Comparison of ENCODE assay signal across 8 cellular contexts in the genomic region with DNA sequence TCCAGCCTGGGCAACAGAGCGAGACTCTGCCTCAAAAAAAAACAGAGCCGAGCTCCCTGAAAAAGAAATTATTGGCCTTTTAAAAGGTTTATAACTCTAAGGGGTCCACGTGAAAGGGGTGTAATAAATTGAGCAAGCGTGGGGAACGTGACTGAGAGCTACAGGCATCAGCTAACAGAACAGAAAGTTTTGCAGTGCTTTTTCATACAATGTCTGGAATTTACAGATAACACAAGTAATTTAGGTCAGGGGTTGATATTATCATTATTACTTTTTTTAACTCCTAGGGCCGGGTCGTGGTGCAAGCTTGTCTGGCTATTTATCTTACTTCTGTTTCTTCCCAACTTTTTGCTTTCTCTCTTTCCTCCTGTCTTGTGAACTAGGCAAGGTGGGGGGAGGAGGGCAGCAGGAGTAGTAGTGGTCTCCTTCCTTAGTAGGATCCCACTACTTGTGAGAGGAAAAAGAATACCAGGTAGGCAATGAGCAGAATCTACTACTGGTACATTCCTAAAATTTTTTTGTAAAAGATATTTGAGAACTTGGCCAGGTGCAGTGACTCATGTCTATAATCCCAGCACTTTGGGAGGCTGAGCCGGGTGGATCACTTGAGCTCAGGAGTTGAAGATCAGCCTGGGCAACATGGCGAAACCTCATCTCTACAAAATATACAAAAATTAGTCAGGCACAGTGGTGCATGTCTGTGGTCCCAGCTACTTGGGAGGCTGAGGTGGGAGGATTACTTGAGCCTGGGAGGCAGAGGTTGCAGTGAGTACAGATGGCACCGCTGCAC.
DNase-seq lines count a peak whose midpoint lies in the region; ATAC-seq, FAIRE-seq and TF ChIP-seq lines count a peak whose summit lies in the region.
"Not testable (repeated sequence)": the region's sequence is repeated elsewhere in the genome, so short reads cannot be mapped to it uniquely, and the experiment has no call there.

No MANE protein-coding gene starts in this region.

- H3K9me3 Mint-ChIP-seq in GM23338 = not testable (repeated sequence)

- not testable (repeated sequence) for H3K14ac ChIP-seq in trophoblast cell (ENCODE audit: low read length)

- H3K27ac Mint-ChIP-seq in GM23338 = peak overlapping the region; percentile 45; the same call in 1 of the 2 replicates

- H3K4me1 Mint-ChIP-seq in GM23338 = not testable (repeated sequence)

- not testable (repeated sequence) for H3K4me3 Mint-ChIP-seq in GM23338

- not testable (repeated sequence) for H4K20me1 ChIP-seq in GM23338 (replicated peaks; ENCODE audit: insufficient read depth); keratinocyte (ENCODE audit: control insufficient read depth, extremely low read depth, insufficient read depth, low read length)

- not testable (repeated sequence) for H3K9ac ChIP-seq in keratinocyte (ENCODE audit: control insufficient read depth, extremely low read depth, insufficient read depth, low read length); trophoblast cell (ENCODE audit: low read length)

- H3K79me2 ChIP-seq in GM23338 (replicated peaks; ENCODE audit: insufficient read depth); keratinocyte (ENCODE audit: control insufficient read depth, insufficient read depth, low read length); trophoblast cell (ENCODE audit: control insufficient read depth, insufficient read depth, low read length, poor library complexity): not testable (repeated sequence)

- H4K12ac ChIP-seq in trophoblast cell (ENCODE audit: low read depth, low read length) = not testable (repeated sequence)

- H4K91ac ChIP-seq in trophoblast cell (ENCODE audit: low read depth, low read length) = not testable (repeated sequence)

- not testable (repeated sequence) for H3K36me3 Mint-ChIP-seq in GM23338 (ENCODE audit: low read depth)

- not testable (repeated sequence) for H3K18ac ChIP-seq in trophoblast cell (ENCODE audit: low read length)

- not testable (repeated sequence) for H2AK5ac ChIP-seq in trophoblast cell (ENCODE audit: low read length)

- TF ChIP-seq CTCF in GM23338 (conservative IDR thresholded peaks at IDR 0.05; ENCODE audit: low read depth in 2 of 2); RWPE2 (IDR thresholded peaks at IDR 0.05; ENCODE audit: poor library complexity, severe bottlenecking); epithelial cell of esophagus (IDR thresholded peaks at IDR 0.05; ENCODE audit: insufficient read depth, low read depth, low read length, missing control alignments); keratinocyte (optimal IDR thresholded peaks at IDR 0.05 in 1 of 3, IDR thresholded peaks at IDR 0.05 in 1 of 3, conservative IDR thresholded peaks at IDR 0.05 in 1 of 3; ENCODE audit: extremely low read depth in 1 of 3, insufficient read depth in 2 of 3, low read length in 3 of 3): not testable (repeated sequence)

- not testable (repeated sequence) for H3K27ac ChIP-seq in GM23338 (ENCODE audit: low read depth); keratinocyte (ENCODE audit: control insufficient read depth, insufficient read depth, low read length)
- H3K27ac ChIP-seq in RWPE2 (ENCODE audit: poor library complexity, severe bottlenecking) = peak overlapping the region; percentile 79
- H3K27ac ChIP-seq in trophoblast cell (ENCODE audit: low read depth, low read length) = peak overlapping the region; percentile 34

- not testable (repeated sequence) for H2BK120ac ChIP-seq in trophoblast cell (ENCODE audit: insufficient read depth, low read length, poor library complexity)

- not testable (repeated sequence) for H3K9me1 ChIP-seq in keratinocyte (ENCODE audit: control insufficient read depth, extremely low read depth, insufficient read depth, low read length)

- H3K4me2 ChIP-seq in GM23338; trophoblast cell (ENCODE audit: low read length): not testable (repeated sequence)
- H3K4me2 ChIP-seq in keratinocyte (ENCODE audit: control insufficient read depth, extremely low read depth, insufficient read depth, low read depth, low read length) = peak overlapping the region; percentile 51

- H3K23ac ChIP-seq in trophoblast cell (ENCODE audit: low read length) = not testable (repeated sequence)

- dilution Hi-C loops in keratinocyte (cut with MboI; ENCODE audit: extremely low pct_ligation_motif_present, low sequenced_read_pairs) = not testable (repeated sequence)

- not testable (repeated sequence) for DNase-seq in GM23338 (ENCODE audit: low spot score); RWPE2 (ENCODE audit: low spot score); keratinocyte (ENCODE audit: low read depth, low spot score)
- DNase-seq in NCI-H226 = peak; percentile 20
- DNase-seq in amniotic epithelial cell (ENCODE audit: low read depth) = peak; percentile 33
- peak; percentile 50 for DNase-seq in epithelial cell of esophagus (ENCODE audit: low read depth)
- DNase-seq in trophoblast cell = peak; percentile 79 to 81
- peak; percentile 44 for DNase-seq in urothelium cell line (ENCODE audit: low spot score)

- H3K27me3 Mint-ChIP-seq in GM23338 (ENCODE audit: insufficient read depth, low read depth, poor library complexity) = not testable (repeated sequence)

- H2AFZ ChIP-seq in GM23338 = 0 out of 2 replicates have a peak overlapping the region, but pooled peaks have one; percentile 18
- not testable (repeated sequence) for H2AFZ ChIP-seq in keratinocyte (ENCODE audit: control insufficient read depth, low read length); trophoblast cell (ENCODE audit: insufficient read depth, low read length, poor library complexity)

- not testable (repeated sequence) for H3K9me2 ChIP-seq in GM23338 (ENCODE audit: insufficient read depth)

- H3K4me3 ChIP-seq in GM23338; RWPE2 (ENCODE audit: severe bottlenecking); epithelial cell of esophagus (ENCODE audit: low read length); trophoblast cell (ENCODE audit: low read depth, low read length): not testable (repeated sequence)
- H3K4me3 ChIP-seq in keratinocyte (ENCODE audit: control insufficient read depth in 2 of 3, extremely low read depth in 1 of 3, insufficient read depth in 2 of 3, low read depth in 1 of 3, low read length in 3 of 3) = peak overlapping the region in 1 of 3 experiments; percentile 34

- not testable (repeated sequence) for H2BK12ac ChIP-seq in trophoblast cell (ENCODE audit: low read length)

- not testable (repeated sequence) for H3K9me3 ChIP-seq in RWPE2 (ENCODE audit: severe bottlenecking); keratinocyte (ENCODE audit: control insufficient read depth, low read depth, low read length); trophoblast cell (ENCODE audit: insufficient read depth, low read depth, low read length)

- not testable (repeated sequence) for H3K79me1 ChIP-seq in trophoblast cell (ENCODE audit: low read length)

- not testable (repeated sequence) for H2BK5ac ChIP-seq in trophoblast cell (ENCODE audit: low read depth, low read length, poor library complexity)

- not testable (repeated sequence) for H3K4me1 ChIP-seq in GM23338 (ENCODE audit: insufficient read depth); keratinocyte (ENCODE audit: control insufficient read depth, extremely low read depth, insufficient read depth, low read length); trophoblast cell (ENCODE audit: control insufficient read depth in 1 of 2, insufficient read depth in 2 of 2, low read length in 2 of 2)
- peaks cover 11% of the 10 kb centered on the region for H3K4me1 ChIP-seq in RWPE2 (ENCODE audit: insufficient read depth, poor library complexity, severe bottlenecking)

- H3K36me3 ChIP-seq in GM23338 (ENCODE audit: insufficient read depth); RWPE2 (ENCODE audit: low read depth); keratinocyte (ENCODE audit: control insufficient read depth in 2 of 2, extremely low read depth in 1 of 2, insufficient read depth in 2 of 2, low read length in 2 of 2); trophoblast cell (ENCODE audit: control insufficient read depth in 1 of 2, insufficient read depth in 2 of 2, low read length in 2 of 2): not testable (repeated sequence)

- FAIRE-seq in keratinocyte (lab: Jason Lieb, UNC) = peak; percentile 20
- FAIRE-seq in urothelium cell line (lab: Jason Lieb, UNC) = not testable (repeated sequence)

- not testable (repeated sequence) for ATAC-seq in GM23338
- ATAC-seq in RWPE2 (ENCODE audit: low read depth) = peak; percentile 95

- not testable (repeated sequence) for H3K4ac ChIP-seq in trophoblast cell (ENCODE audit: low read depth, low read length)

- not testable (repeated sequence) for H3F3A ChIP-seq in GM23338 (replicated peaks; ENCODE audit: low read depth)

- not testable (repeated sequence) for H3K27me3 ChIP-seq in GM23338 (ENCODE audit: insufficient read depth); RWPE2 (ENCODE audit: insufficient read depth, poor library complexity, severe bottlenecking); keratinocyte (ENCODE audit: control insufficient read depth, extremely low read depth, insufficient read depth, low read length); trophoblast cell (ENCODE audit: insufficient read depth, low read length)

- H4K8ac ChIP-seq in trophoblast cell (ENCODE audit: low read depth, low read length) = not testable (repeated sequence)

- WGBS in trophoblast cell (ENCODE audit: extremely low coverage, insufficient coverage, insufficient read length) = no CpG with 5 or more reads among the region's 10 CpGs
